In the genomic region with DNA sequence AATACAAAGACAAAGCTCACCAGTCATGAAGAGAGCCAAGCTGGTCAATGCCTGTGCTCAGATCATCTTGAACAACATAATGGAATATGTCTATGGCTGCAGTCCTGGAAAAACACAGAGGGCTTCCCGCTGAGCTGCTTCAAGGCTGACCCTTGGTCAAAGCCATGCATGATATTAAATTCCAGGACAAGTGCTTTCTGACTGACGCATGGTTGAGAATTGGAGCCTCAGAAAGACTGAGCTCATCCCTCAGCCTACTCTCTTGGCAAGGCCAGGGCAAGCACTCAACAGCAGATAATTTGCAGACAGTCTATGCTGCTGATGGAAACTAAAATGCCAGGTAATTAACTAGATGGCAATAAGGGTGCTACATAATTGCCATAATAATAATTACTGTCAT, we compare ENCODE assay signal across 24 cellular contexts.
DNase-seq lines count a peak whose midpoint lies in the region; ATAC-seq and TF ChIP-seq lines count a peak whose summit lies in the region.
"Had no signal": no experiment of that assay in that cellular context is flagged by ENCODE, and none has a peak within 500 bp of the region (broad histone marks: within the 10 kb centered on the region; RNA-seq: fewer than 3 reads in every experiment).

No MANE protein-coding gene starts in this region.

- peak overlapping the region; percentile 75 for H3K27ac ChIP-seq in right cardiac atrium (ENCODE audit: low read length)
- H3K27ac ChIP-seq: prostate gland, spleen, uterus had no signal

- in situ Hi-C loops in astrocyte of the cerebellum (cut with HindIII; ENCODE audit: low sequenced_read_pairs) = no loop called here

- 34% methylated on average over 2 of the region's 2 CpGs for WGBS in right cardiac atrium

- intact Hi-C loops in right cardiac atrium (cut with DNase I) = loop anchor here in 1 of 4 donors (10.0 kb wide), 1 partner anchor 82 kb away; no protein-coding TSS in a partner anchor

- peak; percentile 38 for DNase-seq in AG08396 (ENCODE audit: low spot score)
- DNase-seq in HT1080 (ENCODE audit: low read depth) = peak; percentile 34
- DNase-seq in astrocyte of the cerebellum (ENCODE audit: low read depth) = peak; percentile 31
- no peak for DNase-seq in right cardiac atrium
- no peak for DNase-seq in KG1 (lab: John Stamatoyannopoulos, UW)
- DNase-seq in NCI-H510A treated with DMSO at 0.1 percent for 48 hours (lab: John Stamatoyannopoulos, UW) = no peak
- DNase-seq: ACHN; activated B cell treated with CpG ODN at 0.5 μM for 24 hours; activated CD8-positive, alpha-beta T cell treated with anti-CD3 and anti-CD28 coated beads for 36 hours; activated T-cell treated with anti-CD3 and anti-CD28 coated beads, Interleukin-2, amount 50 U/mL, for 24 hours; dermis blood vessel endothelial cell; GF-D8; kidney glomerular epithelial cell; mesendoderm; natural killer cell; NCI-H2107; NCI-H82; SK-N-SH; spleen; stimulated activated CD4-positive, alpha-beta T cell treated with anti-CD3 and anti-CD28 coated beads, Interleukin-4, amount 100 ng/mL, for 4 hours; uterus had no signal

- peak; percentile 61 to 65 for ATAC-seq in right cardiac atrium
- no peak for ATAC-seq in GM21526 (IDR thresholded peaks at IDR 0.05; ENCODE audit: low FRiP score, unreplicated experiment)
- ATAC-seq in HG03521 (IDR thresholded peaks at IDR 0.05; ENCODE audit: unreplicated experiment) = no peak
- ATAC-seq: activated CD8-positive, alpha-beta T cell treated with anti-CD3 and anti-CD28 coated beads for 36 hours; natural killer cell had no signal

- H3K9me3 ChIP-seq in right cardiac atrium (ENCODE audit: control insufficient read depth, low read length) = no peaks in the 10 kb centered on the region
- H3K9me3 ChIP-seq: prostate gland, SK-N-SH, spleen, uterus had no signal

- TF ChIP-seq CTCF in astrocyte of the cerebellum (IDR thresholded peaks at IDR 0.05; ENCODE audit: low read depth, low read length, missing control alignments) = no peak

- H3K27me3 ChIP-seq in right cardiac atrium (ENCODE audit: control insufficient read depth, insufficient read depth) = no peaks in the 10 kb centered on the region
- H3K27me3 ChIP-seq: spleen, uterus had no signal

- peaks cover 24% of the 10 kb centered on the region for H3K4me1 ChIP-seq in right cardiac atrium (ENCODE audit: control insufficient read depth, insufficient read depth, low read length)
- H3K4me1 ChIP-seq: prostate gland, uterus had no signal

- H3K4me3 ChIP-seq in astrocyte of the cerebellum (ENCODE audit: low read depth, low read length) (no peak overlapping the region), right cardiac atrium (ENCODE audit: low read length) (no peak overlapping the region)
- H3K4me3 ChIP-seq: prostate gland, spleen, uterus had no signal

Comparison
In these comparisons a context has a peak if more than half of its experiments do, and no peak if none do; other contexts are left out.
1. DNase-seq: peak in AG08396 (single experiment), HT1080 (single experiment) and astrocyte of the cerebellum (single experiment); none in right cardiac atrium (0 of 3), KG1 (single experiment) and NCI-H510A treated with DMSO at 0.1 percent for 48 hours (single experiment).
2. ATAC-seq: peak in right cardiac atrium (2 of 2); none in GM21526 (single experiment) and HG03521 (single experiment).